Comparison of ENCODE assay signal across 9 cellular contexts in the genomic region with DNA sequence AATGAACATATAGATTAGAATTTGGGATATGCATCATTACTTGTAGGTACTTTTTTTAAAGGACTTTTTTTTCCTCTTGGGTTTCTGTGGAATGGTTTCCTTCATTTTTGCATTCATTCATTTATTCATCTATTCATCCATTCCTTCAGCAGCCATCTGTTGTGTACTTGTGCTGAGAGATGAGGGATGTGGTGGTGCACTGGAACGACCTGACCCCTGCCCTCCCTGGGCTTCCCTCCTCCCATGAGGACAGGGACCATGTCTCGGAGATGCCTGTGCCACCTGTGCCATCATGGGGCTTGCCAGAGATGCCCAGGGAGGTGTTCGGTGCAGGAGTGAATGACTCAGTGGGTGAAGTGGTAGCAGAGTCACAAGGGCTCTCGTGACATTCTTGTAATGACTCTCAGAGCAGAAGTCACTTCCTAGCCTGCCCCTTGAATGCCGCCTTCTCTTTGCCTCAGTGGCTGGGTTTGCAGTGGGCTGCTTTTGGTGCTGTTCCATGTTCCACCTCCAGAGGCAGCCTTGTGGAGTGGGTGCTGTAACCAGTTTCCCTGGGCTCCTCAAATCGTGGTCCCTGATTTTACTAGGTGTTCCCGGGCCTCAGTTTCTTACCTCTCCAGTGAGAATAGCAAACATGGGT.
DNase-seq lines count a peak whose midpoint lies in the region; ATAC-seq and TF ChIP-seq lines count a peak whose summit lies in the region.
"Had no signal": no experiment of that assay in that cellular context is flagged by ENCODE, and none has a peak within 500 bp of the region (broad histone marks: within the 10 kb centered on the region; RNA-seq: fewer than 3 reads in every experiment).

No MANE protein-coding gene starts in this region.

- no peak overlapping the region for H3K4me3 ChIP-seq in GM12865 (ENCODE audit: low read depth, low read length)
- no peak overlapping the region for H3K4me3 ChIP-seq in fibroblast of pulmonary artery (replicated peaks; ENCODE audit: low read depth, low read length)

- peaks cover 0 to 8% of the 10 kb centered on the region in 2 donors for H3K9me3 Mint-ChIP-seq in stimulated activated naive B cell treated with anti-CD40 and anti-IgM and Interleukin-4, amounts not matched to agents 10 μg/mL and 1 μg/mL and 100 μg/mL, for 72 hours
- H3K9me3 Mint-ChIP-seq: IgD-negative memory B cell had no signal

- peak; percentile 42 for ATAC-seq in HG02763 (IDR thresholded peaks at IDR 0.05; ENCODE audit: unreplicated experiment)
- peak; percentile 94 to 95 for ATAC-seq in stimulated activated naive B cell treated with anti-CD40 and anti-IgM and Interleukin-4, amounts not matched to agents 10 μg/mL and 1 μg/mL and 100 μg/mL, for 72 hours (replicated peaks)
- ATAC-seq in GM18519 (IDR thresholded peaks at IDR 0.05; ENCODE audit: low FRiP score, unreplicated experiment): no peak

- DNase-seq in GM12865 (ENCODE audit: low read depth) (peak; percentile 70), fibroblast of pulmonary artery (ENCODE audit: low read depth) (no peak), NCI-H2171 treated with DMSO at 0.1 percent for 48 hours (lab: John Stamatoyannopoulos, UW) (no peak), MV-4-11 (lab: John Stamatoyannopoulos, UW) (no peak)
- DNase-seq in activated CD4-positive, alpha-beta T cell treated with anti-CD3 and anti-CD28 coated beads for 24 hours (ENCODE audit: low read depth in 2 of 2): peak; percentile 54 to 78
- peak; percentile 86 for DNase-seq in stimulated activated naive B cell treated with anti-CD40 and anti-IgM and Interleukin-4, amounts not matched to agents 10 μg/mL and 1 μg/mL and 100 μg/mL, for 72 hours

- H3K36me3 Mint-ChIP-seq in stimulated activated naive B cell treated with anti-CD40 and anti-IgM and Interleukin-4, amounts not matched to agents 10 μg/mL and 1 μg/mL and 100 μg/mL, for 72 hours: peaks cover 52 to 71% of the 10 kb centered on the region in 2 donors

- H3K4me1 Mint-ChIP-seq in stimulated activated naive B cell treated with anti-CD40 and anti-IgM and Interleukin-4, amounts not matched to agents 10 μg/mL and 1 μg/mL and 100 μg/mL, for 72 hours: peaks cover 63 to 84% of the 10 kb centered on the region in 2 donors

- TF ChIP-seq CTCF in GM12865 (IDR thresholded peaks at IDR 0.05; ENCODE audit: insufficient read depth, low read depth, low read length, missing control alignments) (peak; percentile 57), fibroblast of pulmonary artery (IDR thresholded peaks at IDR 0.05; ENCODE audit: low read length, missing control alignments) (peak; percentile 45)

- H3K27me3 Mint-ChIP-seq in stimulated activated naive B cell treated with anti-CD40 and anti-IgM and Interleukin-4, amounts not matched to agents 10 μg/mL and 1 μg/mL and 100 μg/mL, for 72 hours: no peaks in the 10 kb centered on the region
- H3K27me3 Mint-ChIP-seq: IgD-negative memory B cell had no signal

- peak overlapping the region; percentile 39 to 72 for H3K4me3 Mint-ChIP-seq in stimulated activated naive B cell treated with anti-CD40 and anti-IgM and Interleukin-4, amounts not matched to agents 10 μg/mL and 1 μg/mL and 100 μg/mL, for 72 hours
- H3K4me3 Mint-ChIP-seq: IgD-negative memory B cell had no signal

- peak overlapping the region; percentile 99 for H3K27ac Mint-ChIP-seq in stimulated activated naive B cell treated with anti-CD40 and anti-IgM and Interleukin-4, amounts not matched to agents 10 μg/mL and 1 μg/mL and 100 μg/mL, for 72 hours

Comparison
In these comparisons a context has a peak if more than half of its experiments do, and no peak if none do; other contexts are left out.
1. DNase-seq: peak in GM12865 (single experiment), activated CD4-positive, alpha-beta T cell treated with anti-CD3 and anti-CD28 coated beads for 24 hours (2 of 2) and stimulated activated naive B cell treated with anti-CD40 and anti-IgM and Interleukin-4, amounts not matched to agents 10 μg/mL and 1 μg/mL and 100 μg/mL, for 72 hours (single experiment); none in fibroblast of pulmonary artery (single experiment), NCI-H2171 treated with DMSO at 0.1 percent for 48 hours (single experiment) and MV-4-11 (single experiment).